ENCODE assay signal across 8 cellular contexts in genomic region chr22:50544078-50544745, GRCh38.
DNase-seq lines count a peak whose midpoint lies in the region; ATAC-seq and TF ChIP-seq lines count a peak whose summit lies in the region.

No MANE protein-coding gene starts in this region.

- H3K9ac ChIP-seq in subcutaneous abdominal adipose tissue (ENCODE audit: low read length in 5 of 5) = peak overlapping the region in 3 of 5 donors; percentile 26 to 41 (median 28)

- no peaks in the 10 kb centered on the region for H3K36me3 ChIP-seq in subcutaneous abdominal adipose tissue (ENCODE audit: control insufficient read depth in 5 of 5, insufficient read depth in 5 of 5, low read length in 5 of 5)

- peaks cover 9 to 42% (median 31%) of the 10 kb centered on the region in 5 donors for H3K4me1 ChIP-seq in subcutaneous abdominal adipose tissue (ENCODE audit: control insufficient read depth in 5 of 5, insufficient read depth in 5 of 5, low read length in 5 of 5)

- TF ChIP-seq POLR2A in erythroblast (IDR thresholded peaks at IDR 0.05; ENCODE audit: low read length) = no peak

- H3K9me3 Mint-ChIP-seq in nephron progenitor cell = no peaks in the 10 kb centered on the region

- H3K4me3 Mint-ChIP-seq in nephron progenitor cell = no peak overlapping the region

- ATAC-seq in GM18511 (IDR thresholded peaks at IDR 0.05; ENCODE audit: unreplicated experiment) = no peak

- H3K9me3 ChIP-seq in subcutaneous abdominal adipose tissue (ENCODE audit: control insufficient read depth in 5 of 5, low read length in 5 of 5) = no peaks in the 10 kb centered on the region

- H3K27ac ChIP-seq in subcutaneous abdominal adipose tissue (ENCODE audit: low read depth, low read length) = no peak overlapping the region

- H3K36me3 Mint-ChIP-seq in nephron progenitor cell (ENCODE audit: low read depth) = no peaks in the 10 kb centered on the region

- DNase-seq in GM10266 (ENCODE audit: extremely low spot score) (peak; percentile 87), NCI-H146 (lab: John Stamatoyannopoulos, UW) (peak; percentile 67), activated T-cell treated with anti-CD3 and anti-CD28 coated beads for 24 hours (ENCODE audit: low read depth) (peak; percentile 74), erythroblast (lab: John Stamatoyannopoulos, UW) (peak; percentile 69 to 81), nephron progenitor cell (peak; percentile 90), Ammon's horn (ENCODE audit: low spot score) (no peak)

- H3K27me3 Mint-ChIP-seq in nephron progenitor cell (ENCODE audit: low read depth, poor library complexity) = peaks cover 12% of the 10 kb centered on the region

- H3K27me3 ChIP-seq in subcutaneous abdominal adipose tissue (ENCODE audit: control insufficient read depth in 5 of 5, insufficient read depth in 4 of 5, low read length in 5 of 5) = peaks cover 13 to 29% (median 22%) of the 10 kb centered on the region in 5 donors

- no peak overlapping the region for H3K27ac Mint-ChIP-seq in nephron progenitor cell

- peak; percentile 68 for TF ChIP-seq CTCF in GM10266 (IDR thresholded peaks at IDR 0.05; ENCODE audit: control insufficient read depth, insufficient read depth, low read depth, missing control alignments)
- TF ChIP-seq CTCF in nephron progenitor cell (IDR thresholded peaks at IDR 0.05) = peak; percentile 59

- H3K4me1 Mint-ChIP-seq in nephron progenitor cell = peaks cover 18% of the 10 kb centered on the region

- peak overlapping the region in 4 of 5 donors; percentile 25 to 50 (median 34) for H3K4me3 ChIP-seq in subcutaneous abdominal adipose tissue (ENCODE audit: low read depth in 1 of 5, low read length in 5 of 5)
